ENCODE assay signal across 23 cellular contexts in genomic region chr13:106874308-106874707, GRCh38.
"Had no signal": no experiment of that assay in that cellular context is flagged by ENCODE, and none has a peak within 500 bp of the region (broad histone marks: within the 10 kb centered on the region; RNA-seq: fewer than 3 reads in every experiment).

No MANE protein-coding gene starts in this region.

- H3K4me1 Mint-ChIP-seq: activated B cell treated with CpG ODN at 0.5 μM for 24 hours; activated CD4-positive, alpha-beta T cell treated with anti-CD3 and anti-CD28 coated beads for 36 hours; activated T-helper 17 cell treated with anti-CD3 and anti-CD28 coated beads, Interleukin-2, amount 50 U/mL, for 72 hours; central memory CD8-positive, alpha-beta T cell had no signal

- H3K27ac Mint-ChIP-seq: activated B cell treated with CpG ODN at 0.5 μM for 24 hours; activated CD4-positive, alpha-beta T cell treated with anti-CD3 and anti-CD28 coated beads for 36 hours; activated naive CD4-positive, alpha-beta T cell treated with anti-CD3 and anti-CD28 coated beads, Interleukin-2, amount 50 U/mL, for 72 hours; activated T-cell treated with anti-CD3 and anti-CD28 coated beads, Interleukin-2, amount 50 U/mL, for 24 hours; activated T-helper 17 cell treated with anti-CD3 and anti-CD28 coated beads, Interleukin-2, amount 50 U/mL, for 72 hours; natural killer cell treated with Interleukin-12 subunit alpha and Interleukin-12 subunit beta and Interleukin-15 and Interleukin-18, amount 100 ng/mL, for 72 hours had no signal

- DNase-seq: activated B cell treated with CpG ODN at 0.5 μM for 24 hours; activated CD4-positive, alpha-beta T cell treated with anti-CD3 and anti-CD28 coated beads for 36 hours; activated CD4-positive, alpha-beta T cell treated with anti-CD3 and anti-CD28 coated beads, Interleukin-2, amount 50 U/mL, for 4 hours; activated CD8-positive, alpha-beta memory T cell treated with anti-CD3 and anti-CD28 coated beads for 24 hours; activated CD8-positive, alpha-beta memory T cell treated with anti-CD3 and anti-CD28 coated beads, Interleukin-2, amount 50 U/mL, for 4 hours; activated T-cell treated with anti-CD3 and anti-CD28 coated beads, Interleukin-2, amount 50 U/mL, for 24 hours; adrenal gland; brain microvascular endothelial cell; effector memory CD4-positive, alpha-beta T cell; esophagus squamous epithelium; hypothalamus; midbrain; nucleus accumbens; stimulated activated CD4-positive, alpha-beta T cell treated with anti-CD3 and anti-CD28 coated beads, Interleukin-4, amount 100 ng/mL, for 1 hour; stimulated activated naive CD4-positive, alpha-beta T cell treated with Interleukin-2 at 50 U/mL for 16 hours; T-helper 1 cell; thyroid gland; upper lobe of right lung had no signal

- H3K36me3 Mint-ChIP-seq: activated naive CD4-positive, alpha-beta T cell treated with anti-CD3 and anti-CD28 coated beads, Interleukin-2, amount 50 U/mL, for 72 hours; natural killer cell treated with Interleukin-12 subunit alpha and Interleukin-12 subunit beta and Interleukin-15 and Interleukin-18, amount 100 ng/mL, for 72 hours had no signal

- H3K9me3 ChIP-seq: adrenal gland, ascending aorta, esophagus squamous epithelium, thyroid gland, upper lobe of right lung had no signal

- H3K9me3 Mint-ChIP-seq: activated B cell treated with CpG ODN at 0.5 μM for 24 hours; activated T-cell treated with anti-CD3 and anti-CD28 coated beads, Interleukin-2, amount 50 U/mL, for 24 hours; activated T-helper 17 cell treated with anti-CD3 and anti-CD28 coated beads, Interleukin-2, amount 50 U/mL, for 72 hours had no signal

- H3K36me3 ChIP-seq: adrenal gland, ascending aorta, brain microvascular endothelial cell, esophagus squamous epithelium, thyroid gland, upper lobe of right lung had no signal

- H3K4me3 ChIP-seq: adrenal gland, ascending aorta, esophagus squamous epithelium, thyroid gland, upper lobe of right lung had no signal

- H3K4me1 ChIP-seq: adrenal gland, esophagus squamous epithelium, thyroid gland, upper lobe of right lung had no signal

- H3K27ac ChIP-seq: adrenal gland, brain microvascular endothelial cell, esophagus squamous epithelium, thyroid gland, upper lobe of right lung had no signal

- H3K4me3 Mint-ChIP-seq: activated B cell treated with CpG ODN at 0.5 μM for 24 hours; activated CD4-positive, alpha-beta T cell treated with anti-CD3 and anti-CD28 coated beads for 36 hours; activated T-cell treated with anti-CD3 and anti-CD28 coated beads, Interleukin-2, amount 50 U/mL, for 24 hours; activated T-helper 17 cell treated with anti-CD3 and anti-CD28 coated beads, Interleukin-2, amount 50 U/mL, for 72 hours; central memory CD8-positive, alpha-beta T cell; natural killer cell treated with Interleukin-12 subunit alpha and Interleukin-12 subunit beta and Interleukin-15 and Interleukin-18, amount 100 ng/mL, for 72 hours had no signal

- ATAC-seq: activated CD4-positive, alpha-beta T cell treated with anti-CD3 and anti-CD28 coated beads for 36 hours; activated naive CD4-positive, alpha-beta T cell treated with anti-CD3 and anti-CD28 coated beads, Interleukin-2, amount 50 U/mL, for 72 hours; activated T-helper 17 cell treated with anti-CD3 and anti-CD28 coated beads, Interleukin-2, amount 50 U/mL, for 72 hours; natural killer cell treated with Interleukin-12 subunit alpha and Interleukin-12 subunit beta and Interleukin-15 and Interleukin-18, amount 100 ng/mL, for 72 hours; upper lobe of right lung had no signal

- H3K27me3 Mint-ChIP-seq: activated T-cell treated with anti-CD3 and anti-CD28 coated beads, Interleukin-2, amount 50 U/mL, for 24 hours; activated T-helper 17 cell treated with anti-CD3 and anti-CD28 coated beads, Interleukin-2, amount 50 U/mL, for 72 hours; central memory CD8-positive, alpha-beta T cell; natural killer cell treated with Interleukin-12 subunit alpha and Interleukin-12 subunit beta and Interleukin-15 and Interleukin-18, amount 100 ng/mL, for 72 hours had no signal

- H3K27me3 ChIP-seq: adrenal gland, ascending aorta, brain microvascular endothelial cell, esophagus squamous epithelium, thyroid gland, upper lobe of right lung had no signal
